In genomic region chr15:78415284-78415683, GRCh38 we compare ENCODE assay signal across 8 cellular contexts. TPM values are rescaled to one million over a fixed set of nuclear protein-coding genes. Genes with fewer than 3 reads are reported as not detected.
DNase-seq lines count a peak whose midpoint lies in the region; ATAC-seq, FAIRE-seq and TF ChIP-seq lines count a peak whose summit lies in the region.

No MANE protein-coding gene starts in this region.

- FAIRE-seq in H54 (lab: Jason Lieb, UNC) = no peak

- intact Hi-C loops in spleen (cut with DNase I; ENCODE audit: low total_unique reads) = no loop called here

- peak overlapping the region; percentile 53; the same call in 1 of the 2 replicates for H3K27ac ChIP-seq in WERI-Rb-1
- H3K27ac ChIP-seq in spleen = no peak overlapping the region

- no peaks in the 10 kb centered on the region for H3K4me1 ChIP-seq in spleen

- TF ChIP-seq CTCF in WERI-Rb-1 (IDR thresholded peaks at IDR 0.05; ENCODE audit: low read depth, low read length) (peak; percentile 23; the same call in 1 of the 2 replicates), spleen (IDR thresholded peaks at IDR 0.05 in 8 of 11, conservative IDR thresholded peaks at IDR 0.05 in 3 of 11) (peak in 1 of 11 experiments; percentile 15)

- H3K36me3 ChIP-seq in WERI-Rb-1 (no peaks in the 10 kb centered on the region), spleen (no peaks in the 10 kb centered on the region)

- H3K9me3 ChIP-seq in WERI-Rb-1 (ENCODE audit: severe bottlenecking) (no peaks in the 10 kb centered on the region), spleen (no peaks in the 10 kb centered on the region)

- 67 to 83% (median 77%) methylated on average over 4 of the region's 4 CpGs for WGBS in spleen, 5 donors

- H3K4me3 ChIP-seq in WERI-Rb-1 (ENCODE audit: low read depth, low read length) = no peak overlapping the region
- H3K4me3 ChIP-seq in spleen = no peak overlapping the region

- TF ChIP-seq POLR2A in spleen (IDR thresholded peaks at IDR 0.05) = no peak
- TF ChIP-seq POLR2A in H54 (IDR thresholded peaks at IDR 0.05; ENCODE audit: low read depth, low read length) = no peak

- H3K27me3 ChIP-seq in WERI-Rb-1 (ENCODE audit: insufficient read depth, low read depth, severe bottlenecking) (no peaks in the 10 kb centered on the region), spleen (replicated peaks in 1 of 7) (no peaks in the 10 kb centered on the region)

- no peak for ATAC-seq in GM21515 (IDR thresholded peaks at IDR 0.05; ENCODE audit: unreplicated experiment)

- DNase-seq in EH (ENCODE audit: low read depth) = peak; percentile 47
- peak; percentile 77 for DNase-seq in NCI-H146 treated with DMSO at 0.1 percent for 48 hours (lab: John Stamatoyannopoulos, UW; ENCODE audit: unreplicated experiment)
- peak; percentile 53 for DNase-seq in WERI-Rb-1
- peak; percentile 18 for DNase-seq in midbrain (lab: John Stamatoyannopoulos, UW)
- DNase-seq in spleen = no peak
- DNase-seq in GM19238 (ENCODE audit: insufficient read length, low spot score) = no peak
- no peak for DNase-seq in H54 (ENCODE audit: insufficient read length, low spot score)

RNA-seq across cellular contexts. Expression of gene IREB2, which starts 22.7 kb away (rescaled TPM):
- 10 to 100 TPM; 49.9 to 92.6 (median 71.9) TPM for total RNA-seq in spleen
- 10 to 100 TPM in 1 of 3 donors, 1 to 10 TPM in 2; 8.6 to 15.0 (median 9.6) TPM for polyA plus RNA-seq in spleen

Comparison
In these comparisons a context has a peak if more than half of its experiments do, and no peak if none do; other contexts are left out.
1. DNase-seq: peak in EH (single experiment), NCI-H146 treated with DMSO at 0.1 percent for 48 hours (single experiment), WERI-Rb-1 (single experiment) and midbrain (single experiment); none in spleen (single experiment), GM19238 (single experiment) and H54 (single experiment).